ENCODE assay signal across 24 cellular contexts in genomic region chr17:61129876-61130275, GRCh38.
DNase-seq lines count a peak whose midpoint lies in the region; FAIRE-seq and TF ChIP-seq lines count a peak whose summit lies in the region.
"Had no signal": no experiment of that assay in that cellular context is flagged by ENCODE, and none has a peak within 500 bp of the region (broad histone marks: within the 10 kb centered on the region; RNA-seq: fewer than 3 reads in every experiment).

No MANE protein-coding gene starts in this region.

- no peak overlapping the region for H3K4me3 Mint-ChIP-seq in endothelial cell (ENCODE audit: unreplicated experiment)
- no peak overlapping the region for H3K4me3 Mint-ChIP-seq in nephron
- H3K4me3 Mint-ChIP-seq in progenitor cell of endocrine pancreas (ENCODE audit: low read depth), result no peak overlapping the region
- H3K4me3 Mint-ChIP-seq: activated CD8-positive, alpha-beta T cell treated with anti-CD3 and anti-CD28 coated beads for 36 hours; CD14-positive monocyte; immature natural killer cell; naive thymus-derived CD8-positive, alpha-beta T cell had no signal

- H3K9me3 Mint-ChIP-seq in endothelial cell (ENCODE audit: unreplicated experiment) (no peaks in the 10 kb centered on the region), nephron (no peaks in the 10 kb centered on the region), progenitor cell of endocrine pancreas (ENCODE audit: low read depth) (no peaks in the 10 kb centered on the region)
- H3K9me3 Mint-ChIP-seq: activated CD8-positive, alpha-beta T cell treated with anti-CD3 and anti-CD28 coated beads for 36 hours; activated naive CD4-positive, alpha-beta T cell treated with anti-CD3 and anti-CD28 coated beads, Interleukin-2, amount 50 U/mL, for 72 hours; activated T-helper 2 cell treated with anti-CD3 and anti-CD28 coated beads, Interferon-gamma antibody, Interleukin-2, Interleukin-4, amounts not matched to agents 10 μg/mL and 5 μg/mL and 100 μg/mL, durations not matched to agents 14 hours and 24 hours and 36 hours; immature natural killer cell; naive thymus-derived CD8-positive, alpha-beta T cell had no signal

- DNase-seq in AG08395 (ENCODE audit: low spot score) (peak; percentile 16), H54 (ENCODE audit: insufficient read length, low spot score) (no peak), endothelial cell (ENCODE audit: low spot score) (no peak), progenitor cell of endocrine pancreas (ENCODE audit: low spot score, unreplicated experiment) (no peak), GM20000 (ENCODE audit: low spot score) (no peak), NCI-H510A treated with DMSO at 0.1 percent for 48 hours (lab: John Stamatoyannopoulos, UW) (no peak), inferior parietal cortex (ENCODE audit: extremely low spot score) (no peak)
- DNase-seq: activated CD8-positive, alpha-beta T cell treated with anti-CD3 and anti-CD28 coated beads for 36 hours; colonic mucosa; effector memory CD4-positive, alpha-beta T cell; erythroblast; foreskin melanocyte; hippocampal formation; immature natural killer cell; naive thymus-derived CD8-positive, alpha-beta T cell; NCI-H1436 treated with DMSO at 0.1 percent for 48 hours; NCI-H748 treated with DMSO at 0.1 percent for 48 hours; T-helper 1 cell had no signal

- TF ChIP-seq CTCF in endothelial cell (IDR thresholded peaks at IDR 0.05; ENCODE audit: unreplicated experiment) (no peak), nephron (IDR thresholded peaks at IDR 0.05; ENCODE audit: unreplicated experiment in 3 of 3) (no peak), progenitor cell of endocrine pancreas (IDR thresholded peaks at IDR 0.05; ENCODE audit: unreplicated experiment) (no peak), GM20000 (IDR thresholded peaks at IDR 0.05; ENCODE audit: extremely low read depth, missing control alignments) (no peak)

- FAIRE-seq in H54 (lab: Jason Lieb, UNC), result peak; percentile 55
- FAIRE-seq: bronchial epithelial cell, H1 had no signal

- no peaks in the 10 kb centered on the region for H3K27me3 Mint-ChIP-seq in endothelial cell (ENCODE audit: unreplicated experiment)
- no peaks in the 10 kb centered on the region for H3K27me3 Mint-ChIP-seq in nephron (ENCODE audit: low read depth)
- peaks cover 5% of the 10 kb centered on the region for H3K27me3 Mint-ChIP-seq in progenitor cell of endocrine pancreas
- H3K27me3 Mint-ChIP-seq: activated CD8-positive, alpha-beta T cell treated with anti-CD3 and anti-CD28 coated beads for 36 hours; naive thymus-derived CD8-positive, alpha-beta T cell had no signal

- H3K4me1 Mint-ChIP-seq in endothelial cell (ENCODE audit: unreplicated experiment) (peaks cover 64% of the 10 kb centered on the region), nephron (peaks cover 71% of the 10 kb centered on the region), progenitor cell of endocrine pancreas (ENCODE audit: low read depth) (peaks cover 2% of the 10 kb centered on the region)

- peak overlapping the region; percentile 27 for H3K27ac Mint-ChIP-seq in endothelial cell (ENCODE audit: unreplicated experiment)
- peak overlapping the region in 2 of 3 experiments; percentile 5 to 72 for H3K27ac Mint-ChIP-seq in nephron
- no peak overlapping the region for H3K27ac Mint-ChIP-seq in progenitor cell of endocrine pancreas
- H3K27ac Mint-ChIP-seq: activated CD8-positive, alpha-beta T cell treated with anti-CD3 and anti-CD28 coated beads for 36 hours; activated naive CD4-positive, alpha-beta T cell treated with anti-CD3 and anti-CD28 coated beads, Interleukin-2, amount 50 U/mL, for 72 hours; activated T-helper 2 cell treated with anti-CD3 and anti-CD28 coated beads, Interferon-gamma antibody, Interleukin-2, Interleukin-4, amounts not matched to agents 10 μg/mL and 5 μg/mL and 100 μg/mL, durations not matched to agents 14 hours and 24 hours and 36 hours; immature natural killer cell; naive thymus-derived CD8-positive, alpha-beta T cell had no signal

- no peaks in the 10 kb centered on the region for H3K36me3 Mint-ChIP-seq in endothelial cell (ENCODE audit: low read depth, unreplicated experiment)
- no peaks in the 10 kb centered on the region for H3K36me3 Mint-ChIP-seq in nephron (ENCODE audit: low read depth)
- H3K36me3 Mint-ChIP-seq in progenitor cell of endocrine pancreas (ENCODE audit: insufficient read depth), result no peaks in the 10 kb centered on the region
- H3K36me3 Mint-ChIP-seq: naive thymus-derived CD8-positive, alpha-beta T cell had no signal

- TF ChIP-seq POLR2A in H54 (IDR thresholded peaks at IDR 0.05; ENCODE audit: low read depth, low read length), result no peak
